In the genomic region with DNA sequence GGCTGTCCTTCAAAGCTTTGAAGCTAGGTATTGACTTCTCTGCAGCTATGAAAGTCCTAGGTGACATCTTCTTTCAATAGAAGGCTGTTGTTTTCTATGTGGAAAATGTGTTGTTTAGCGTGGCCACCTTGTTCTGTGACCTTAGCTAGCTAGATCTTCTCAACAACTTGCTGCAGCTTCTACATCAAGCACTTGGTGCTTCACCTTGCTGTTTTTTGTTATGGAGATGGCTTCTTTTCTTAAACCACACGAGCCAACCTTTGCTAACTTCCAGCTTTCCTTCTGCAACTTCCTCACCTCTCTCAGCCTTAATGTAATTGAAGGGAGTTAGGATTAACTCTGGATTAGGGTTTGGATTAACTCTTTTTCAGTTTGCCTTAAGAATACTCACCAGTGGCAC, we compare ENCODE assay signal across 25 cellular contexts.
DNase-seq lines count a peak whose midpoint lies in the region; ATAC-seq, FAIRE-seq and TF ChIP-seq lines count a peak whose summit lies in the region.
"Had no signal": no experiment of that assay in that cellular context is flagged by ENCODE, and none has a peak within 500 bp of the region (broad histone marks: within the 10 kb centered on the region; RNA-seq: fewer than 3 reads in every experiment).

No MANE protein-coding gene starts in this region.

- POLR2A ChIA-PET in WTC11 (lab: Charles Lee): no interaction called here

- no peak overlapping the region for H3K4me3 Mint-ChIP-seq in WTC11
- H3K4me3 Mint-ChIP-seq: B cell; CD4-positive, CD25-positive, alpha-beta regulatory T cell; CD8-positive, alpha-beta T cell; HFFc6 had no signal

- peak overlapping the region; percentile 16; the same call in 1 of the 2 replicates for H3K27ac Mint-ChIP-seq in WTC11
- H3K27ac Mint-ChIP-seq: B cell; CD8-positive, alpha-beta T cell; HFFc6 had no signal

- TF ChIP-seq CTCF in D721Med (IDR thresholded peaks at IDR 0.05; ENCODE audit: insufficient read depth, missing control alignments) (no peak), WTC11 (IDR thresholded peaks at IDR 0.05) (no peak)

- peaks cover 29% of the 10 kb centered on the region for H3K4me1 Mint-ChIP-seq in WTC11
- H3K4me1 Mint-ChIP-seq: B cell; CD4-positive, CD25-positive, alpha-beta regulatory T cell had no signal

- H3K27me3 ChIP-seq in iPS-20b (ENCODE audit: insufficient read depth, low read length): no peaks in the 10 kb centered on the region
- H3K27me3 ChIP-seq: BLaER1 had no signal

- peaks cover 7% of the 10 kb centered on the region; the same call in 1 of the 2 replicates for H3K4me1 ChIP-seq in iPS-20b (ENCODE audit: insufficient read depth, low read length)
- H3K4me1 ChIP-seq: BLaER1, Caco-2, HAP-1 had no signal

- H3K27me3 Mint-ChIP-seq in WTC11 (ENCODE audit: low read depth): peaks cover 15% of the 10 kb centered on the region

- peaks cover 9% of the 10 kb centered on the region; the same call in 1 of the 2 replicates for H3K9me3 Mint-ChIP-seq in WTC11
- H3K9me3 Mint-ChIP-seq: CD4-positive, CD25-positive, alpha-beta regulatory T cell; HFFc6 had no signal

- 0 out of 2 replicates have a peak overlapping the region, but pooled peaks have one; percentile 6 for H3K4me3 ChIP-seq in iPS-20b (ENCODE audit: low read length)
- H3K4me3 ChIP-seq: BLaER1, GM12878, GM23248, HAP-1 had no signal

- peak; percentile 66 for FAIRE-seq in D721Med (lab: Jason Lieb, UNC)
- FAIRE-seq: A204.1, GM19239, H54 had no signal

- H3K27ac ChIP-seq in iPS-20b (ENCODE audit: low read length): no peak overlapping the region
- H3K27ac ChIP-seq: 22Rv1, BLaER1, C4-2B, GM23248 had no signal

- DNase-seq in D721Med (ENCODE audit: insufficient read length, low spot score) (no peak), NCI-H82 treated with DMSO at 0.1 percent for 48 hours (lab: John Stamatoyannopoulos, UW; ENCODE audit: unreplicated experiment) (peak; percentile 72), WTC11 (ENCODE audit: low spot score) (no peak), NCI-H510A (lab: John Stamatoyannopoulos, UW) (no peak), HT-29 (ENCODE audit: low spot score) (no peak)
- DNase-seq: Caco-2; CD4-positive, CD25-positive, alpha-beta regulatory T cell; CD8-positive, alpha-beta T cell; DMS 273 treated with DMSO at 0.1 percent for 48 hours; DMS79; EL; GDM1; GM23248; HFFc6 had no signal

- H3K9ac ChIP-seq in iPS-20b (ENCODE audit: low read depth, low read length): no peak overlapping the region
- H3K9ac ChIP-seq: BLaER1, GM23248 had no signal

- no peaks in the 10 kb centered on the region for H3K36me3 ChIP-seq in iPS-20b (ENCODE audit: insufficient read depth, low read depth, low read length)
- H3K36me3 ChIP-seq: BLaER1, HAP-1 had no signal

- no peaks in the 10 kb centered on the region for H3K36me3 Mint-ChIP-seq in WTC11
- H3K36me3 Mint-ChIP-seq: CD4-positive, CD25-positive, alpha-beta regulatory T cell; CD8-positive, alpha-beta T cell had no signal

- no peaks in the 10 kb centered on the region for H3K9me3 ChIP-seq in iPS-20b (ENCODE audit: insufficient read depth, low read depth, low read length)
- H3K9me3 ChIP-seq: BLaER1, Caco-2, HAP-1 had no signal

- CTCF ChIA-PET in WTC11 (lab: Charles Lee): interaction anchor here (0.8 to 1.9 kb wide), 4 partner anchors 26 to 344 kb away, joined by 3 to 9 read pairs (median 4); no protein-coding TSS in a partner anchor

- ATAC-seq in WTC11 (peak; percentile 56), HG02852 (IDR thresholded peaks at IDR 0.05; ENCODE audit: unreplicated experiment) (no peak)
- ATAC-seq: CD8-positive, alpha-beta T cell; GM12878 had no signal

TF ChIP-seq in WTC11, 78 proteins besides CTCF, POLR2A, EP300 and RAD21:
- TF ChIP-seq GABPB1 (CRISPR knock-in tag; IDR thresholded peaks at IDR 0.05) (no peak), ZNF423 (CRISPR knock-in tag; IDR thresholded peaks at IDR 0.05) (peak; percentile 44; the same call in 1 of the 2 replicates)
- TF ChIP-seq, protein P1, sequence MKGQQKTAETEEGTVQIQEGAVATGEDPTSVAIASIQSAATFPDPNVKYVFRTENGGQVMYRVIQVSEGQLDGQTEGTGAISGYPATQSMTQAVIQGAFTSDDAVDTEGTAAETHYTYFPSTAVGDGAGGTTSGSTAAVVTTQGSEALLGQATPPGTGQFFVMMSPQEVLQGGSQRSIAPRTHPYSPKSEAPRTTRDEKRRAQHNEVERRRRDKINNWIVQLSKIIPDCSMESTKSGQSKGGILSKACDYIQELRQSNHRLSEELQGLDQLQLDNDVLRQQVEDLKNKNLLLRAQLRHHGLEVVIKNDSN (CRISPR knock-in tag; IDR thresholded peaks at IDR 0.05): no peak
TF ChIP-seq in WTC11: peak in this region for 1.
